Comparison of ENCODE assay signal across 9 cellular contexts in the genomic region with DNA sequence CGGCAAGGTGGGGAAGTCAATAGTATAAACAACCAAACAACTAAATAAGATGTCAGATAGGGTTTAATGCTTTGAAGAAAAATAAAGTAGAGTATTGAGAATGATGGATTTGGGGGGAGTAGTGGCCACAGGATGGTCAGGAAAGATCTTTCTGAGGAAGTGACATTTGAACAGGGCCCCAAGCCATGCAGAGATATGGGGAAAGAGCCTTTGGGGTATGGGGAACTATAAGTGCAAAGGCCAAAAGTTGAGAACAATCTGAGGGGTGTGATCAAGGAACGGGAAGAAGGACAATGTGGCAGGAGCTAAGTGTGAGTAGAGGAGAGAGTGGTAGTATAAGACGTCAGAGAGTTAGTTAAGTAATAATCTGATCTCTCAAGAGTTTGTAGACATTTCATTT. TPM values are rescaled to one million over a fixed set of nuclear protein-coding genes. Genes with fewer than 3 reads are reported as not detected.
DNase-seq lines count a peak whose midpoint lies in the region; ATAC-seq and TF ChIP-seq lines count a peak whose summit lies in the region.
"Had no signal": no experiment of that assay in that cellular context is flagged by ENCODE, and none has a peak within 500 bp of the region (broad histone marks: within the 10 kb centered on the region; RNA-seq: fewer than 3 reads in every experiment).

No MANE protein-coding gene starts in this region.

- H3K36me3 Mint-ChIP-seq in activated naive CD8-positive, alpha-beta T cell treated with anti-CD3 and anti-CD28 coated beads, Interleukin-2, amount 50 U/mL, for 24 hours (ENCODE audit: low read depth) = peaks cover 13% of the 10 kb centered on the region
- H3K36me3 Mint-ChIP-seq in mesothelial cell of epicardium = peaks cover 12% of the 10 kb centered on the region

- peak overlapping the region; percentile 57 for H3K27ac Mint-ChIP-seq in activated naive CD8-positive, alpha-beta T cell treated with anti-CD3 and anti-CD28 coated beads, Interleukin-2, amount 50 U/mL, for 24 hours
- H3K27ac Mint-ChIP-seq in mesothelial cell of epicardium = no peak overlapping the region

- no peak for DNase-seq in activated naive CD8-positive, alpha-beta T cell treated with anti-CD3 and anti-CD28 coated beads, Interleukin-2, amount 50 U/mL, for 24 hours
- DNase-seq in mesothelial cell of epicardium (ENCODE audit: low spot score in 2 of 2, unreplicated experiment in 2 of 2) (no peak), SW480 (ENCODE audit: low spot score) (no peak), sciatic nerve (ENCODE audit: low spot score) (no peak)
- DNase-seq: activated gamma-delta T cell had no signal

- no peaks in the 10 kb centered on the region for H3K9me3 ChIP-seq in BLaER1
- no peaks in the 10 kb centered on the region for H3K9me3 ChIP-seq in HUES64 (ENCODE audit: insufficient read depth, low read depth, low read length)
- H3K9me3 ChIP-seq in gastroesophageal sphincter = no peaks in the 10 kb centered on the region

- no peaks in the 10 kb centered on the region for H3K27me3 Mint-ChIP-seq in activated naive CD8-positive, alpha-beta T cell treated with anti-CD3 and anti-CD28 coated beads, Interleukin-2, amount 50 U/mL, for 24 hours
- H3K27me3 Mint-ChIP-seq in mesothelial cell of epicardium (ENCODE audit: low read depth) = no peaks in the 10 kb centered on the region

- TF ChIP-seq CTCF in mesothelial cell of epicardium (IDR thresholded peaks at IDR 0.05; ENCODE audit: unreplicated experiment) (no peak), gastroesophageal sphincter (IDR thresholded peaks at IDR 0.05) (no peak)

- peaks cover 41% of the 10 kb centered on the region for H4K20me1 ChIP-seq in BLaER1

- H3K4me1 ChIP-seq in BLaER1 (peaks cover 21% of the 10 kb centered on the region), HUES64 (ENCODE audit: insufficient read depth, low read length) (peaks cover 9% of the 10 kb centered on the region; the same call in 1 of the 2 replicates), gastroesophageal sphincter (peaks cover 0 to 35% (median 7%) of the 10 kb centered on the region in 3 donors)

- no peak overlapping the region for H3K9ac ChIP-seq in BLaER1
- H3K9ac ChIP-seq in HUES64 (ENCODE audit: low read depth, low read length) = no peak overlapping the region

- H3K4me2 ChIP-seq in BLaER1 = peak overlapping the region; percentile 80

- H3K9me3 Mint-ChIP-seq in activated naive CD8-positive, alpha-beta T cell treated with anti-CD3 and anti-CD28 coated beads, Interleukin-2, amount 50 U/mL, for 24 hours = no peaks in the 10 kb centered on the region
- no peaks in the 10 kb centered on the region for H3K9me3 Mint-ChIP-seq in mesothelial cell of epicardium

- H3K27ac ChIP-seq in BLaER1 (no peak overlapping the region), HUES64 (ENCODE audit: low read depth, low read length) (no peak overlapping the region), gastroesophageal sphincter (no peak overlapping the region)

- WGBS in HUES64 = 86% methylated on average over 2 of the region's 3 CpGs
- WGBS in gastroesophageal sphincter (ENCODE audit: low coverage in 1 of 2), 2 donors = 64 to 73% methylated on average over 2 to 3 of the region's 3 CpGs

- no peak for TF ChIP-seq EP300 in gastroesophageal sphincter (IDR thresholded peaks at IDR 0.05)

- TF ChIP-seq POLR2A in gastroesophageal sphincter (IDR thresholded peaks at IDR 0.05) = no peak

- peak overlapping the region; percentile 96 for H3K4me3 Mint-ChIP-seq in activated naive CD8-positive, alpha-beta T cell treated with anti-CD3 and anti-CD28 coated beads, Interleukin-2, amount 50 U/mL, for 24 hours
- peak overlapping the region; percentile 96 for H3K4me3 Mint-ChIP-seq in mesothelial cell of epicardium

- intact Hi-C loops in sciatic nerve (cut with DNase I) = no loop called here

- peaks cover 29% of the 10 kb centered on the region for H3K4me1 Mint-ChIP-seq in activated naive CD8-positive, alpha-beta T cell treated with anti-CD3 and anti-CD28 coated beads, Interleukin-2, amount 50 U/mL, for 24 hours
- peaks cover 21% of the 10 kb centered on the region for H3K4me1 Mint-ChIP-seq in mesothelial cell of epicardium

- peaks cover 45% of the 10 kb centered on the region for H3K36me3 ChIP-seq in BLaER1
- H3K36me3 ChIP-seq in HUES64 (ENCODE audit: insufficient read depth, low read length) = peaks cover 27% of the 10 kb centered on the region
- peaks cover 0 to 23% of the 10 kb centered on the region in 2 donors for H3K36me3 ChIP-seq in gastroesophageal sphincter

- ATAC-seq in activated naive CD8-positive, alpha-beta T cell treated with anti-CD3 and anti-CD28 coated beads, Interleukin-2, amount 50 U/mL, for 24 hours = no peak
- ATAC-seq in gastroesophageal sphincter = no peak
- no peak for ATAC-seq in GM18502 (IDR thresholded peaks at IDR 0.05; ENCODE audit: poor library complexity, unreplicated experiment)
- no peak for ATAC-seq in sciatic nerve

- H3K27me3 ChIP-seq in BLaER1 (no peaks in the 10 kb centered on the region), HUES64 (ENCODE audit: insufficient read depth, low read length) (no peaks in the 10 kb centered on the region), gastroesophageal sphincter (no peaks in the 10 kb centered on the region)

- H3K4me3 ChIP-seq in BLaER1 (peak overlapping the region; percentile 81), HUES64 (ENCODE audit: low read length) (peak overlapping the region; percentile 96), gastroesophageal sphincter (peak overlapping the region in 1 of 2 donors; percentile 85)

RNA-seq across cellular contexts. Expression of gene MRPS35, which starts 1.3 kb away (rescaled TPM):
- 55.7 TPM for polyA plus RNA-seq in HUES64 (2013, experiment 1 of 2)
- polyA plus RNA-seq in HUES64 (2013, experiment 2 of 2) = 55.6 TPM
- total RNA-seq in mesothelial cell of epicardium = 31.8 to 34.7 TPM (median 34.0 TPM) in 3 replicates
- 10 to 100 TPM; 36.6 to 52.3 (median 48.8) TPM for total RNA-seq in gastroesophageal sphincter
- 28.0 TPM for total RNA-seq in sciatic nerve

RNA-seq across cellular contexts. Expression of gene REP15, which starts 15.7 kb away (rescaled TPM):
- 0.25 TPM for polyA plus RNA-seq in HUES64 (2013, experiment 1 of 2)
- not detected for polyA plus RNA-seq in HUES64 (2013, experiment 2 of 2)
- 2.2 to 2.4 TPM (median 2.3 TPM) in 3 replicates for total RNA-seq in mesothelial cell of epicardium
- total RNA-seq in gastroesophageal sphincter = 1 to 10 TPM in 3 of 4 donors, under 1 TPM in 1; 0.40 to 2.5 (median 1.3) TPM
- 1.2 TPM for total RNA-seq in sciatic nerve
